1 cellular context compared by ENCODE assay signal in genomic region chr3:194137314-194138097, GRCh38.
TF ChIP-seq lines count a peak whose summit lies in the region.

No MANE protein-coding gene starts in this region.

TF ChIP-seq in HEK293, 187 proteins besides CTCF, POLR2A, EP300 and RAD21 (continued from another document and continues in another):
- TF ChIP-seq HIC1 (tag by site-specific recombination; IDR thresholded peaks at IDR 0.05) (no peak), ZNF645 (tag by site-specific recombination; IDR thresholded peaks at IDR 0.05) (no peak), ZNF423 (tag by site-specific recombination; IDR thresholded peaks at IDR 0.05) (no peak), KLF10 (tag by site-specific recombination; IDR thresholded peaks at IDR 0.05) (0 out of 2 replicates have a peak, but pooled peaks have one; percentile 22), ZNF76 (tag by site-specific recombination; IDR thresholded peaks at IDR 0.05; ENCODE audit: borderline replicate concordance, low read depth) (0 out of 2 replicates have a peak, but pooled peaks have one; percentile 29), ZNF223 (tag by site-specific recombination; IDR thresholded peaks at IDR 0.05) (no peak), BCL11A (tag by site-specific recombination; IDR thresholded peaks at IDR 0.05; ENCODE audit: low read depth) (0 out of 2 replicates have a peak, but pooled peaks have one; percentile 32), ZNF140 (tag by site-specific recombination; IDR thresholded peaks at IDR 0.05) (no peak), BCL6B (tag by site-specific recombination; IDR thresholded peaks at IDR 0.05) (no peak), ZNF175 (tag by site-specific recombination; IDR thresholded peaks at IDR 0.05) (no peak), ZNF664 (tag by site-specific recombination; IDR thresholded peaks at IDR 0.05) (no peak), ZNF10 (tag by site-specific recombination; IDR thresholded peaks at IDR 0.05) (no peak), ZNF132 (tag by site-specific recombination; IDR thresholded peaks at IDR 0.05; ENCODE audit: borderline replicate concordance) (no peak), KLF9 (tag by site-specific recombination; IDR thresholded peaks at IDR 0.05; ENCODE audit: low read depth) (0 out of 2 replicates have a peak, but pooled peaks have one; percentile 9), ZNF513 (tag by site-specific recombination; IDR thresholded peaks at IDR 0.05) (no peak), ZNF18 (tag by site-specific recombination; IDR thresholded peaks at IDR 0.05) (no peak), ZNF449 (tag by site-specific recombination; IDR thresholded peaks at IDR 0.05) (no peak), REST (tag by site-specific recombination; IDR thresholded peaks at IDR 0.05) (no peak; the same call in 1 of the 2 replicates), INSM2 (tag by site-specific recombination; IDR thresholded peaks at IDR 0.05) (no peak), YY1 (tag by site-specific recombination; IDR thresholded peaks at IDR 0.05) (no peak), ZNF549 (tag by site-specific recombination; IDR thresholded peaks at IDR 0.05) (no peak), ZNF16 (tag by site-specific recombination; IDR thresholded peaks at IDR 0.05; ENCODE audit: low read depth) (no peak), PRDM2 (tag by site-specific recombination; IDR thresholded peaks at IDR 0.05; ENCODE audit: borderline replicate concordance) (no peak), ZNF473 (tag by site-specific recombination; IDR thresholded peaks at IDR 0.05) (no peak), FEZF1 (tag by site-specific recombination; IDR thresholded peaks at IDR 0.05) (peak; percentile 55), KLF8 (tag by site-specific recombination; IDR thresholded peaks at IDR 0.05) (no peak), ZFP37 (tag by site-specific recombination; IDR thresholded peaks at IDR 0.05) (peak; percentile 61), ZSCAN18 (tag by site-specific recombination; IDR thresholded peaks at IDR 0.05) (no peak), OVOL3 (tag by site-specific recombination; IDR thresholded peaks at IDR 0.05) (no peak; the same call in 1 of the 2 replicates), ZNF785 (tag by site-specific recombination; IDR thresholded peaks at IDR 0.05) (no peak), REPIN1 (tag by site-specific recombination; IDR thresholded peaks at IDR 0.05; ENCODE audit: low read depth) (no peak), SCRT1 (tag by site-specific recombination; IDR thresholded peaks at IDR 0.05; ENCODE audit: borderline replicate concordance) (no peak), RBAK (tag by site-specific recombination; IDR thresholded peaks at IDR 0.05) (no peak), ZNF335 (tag by site-specific recombination; conservative IDR thresholded peaks at IDR 0.05) (0 out of 2 replicates have a peak, but pooled peaks have one; percentile 13), ZNF670 (tag by site-specific recombination; IDR thresholded peaks at IDR 0.05; ENCODE audit: low read depth) (no peak)
